In genomic region chr7:64541438-64542359, GRCh38 we compare ENCODE assay signal across 11 cellular contexts. TPM values are rescaled to one million over a fixed set of nuclear protein-coding genes. Genes with fewer than 3 reads are reported as not detected.
A peak's percentile ranks its signal among the peaks of the same experiment; 100 is the strongest.
DNase-seq lines count a peak whose midpoint lies in the region; ATAC-seq and TF ChIP-seq lines count a peak whose summit lies in the region.
"Had no signal": no experiment of that assay in that cellular context is flagged by ENCODE, and none has a peak within 500 bp of the region (broad histone marks: within the 10 kb centered on the region; RNA-seq: fewer than 3 reads in every experiment).

No MANE protein-coding gene starts in this region.

- H3K27ac Mint-ChIP-seq in T-helper 17 cell: peak overlapping the region; percentile 65
- H3K27ac Mint-ChIP-seq in stimulated activated effector memory CD8-positive, alpha-beta T cell treated with anti-CD3 and anti-CD28 coated beads, Interleukin-12 subunit alpha, Interleukin-12 subunit beta, amount 100 ng/mL, for 72 hours: peak overlapping the region; percentile 70

- H2BK5ac ChIP-seq in neuronal stem cell (ENCODE audit: low read length): no peak overlapping the region

- no peaks in the 10 kb centered on the region for H3K27me3 ChIP-seq in neuronal stem cell (ENCODE audit: control insufficient read depth in 3 of 3, insufficient read depth in 3 of 3, low read depth in 1 of 3, low read length in 3 of 3)

- no peak overlapping the region for H3K18ac ChIP-seq in neuronal stem cell (ENCODE audit: low read length)

- TF ChIP-seq CTCF in fibroblast of villous mesenchyme (IDR thresholded peaks at IDR 0.05; ENCODE audit: insufficient read depth, low read depth, low read length) (no peak), GM13977 (IDR thresholded peaks at IDR 0.05; ENCODE audit: extremely low read depth, insufficient read depth, missing control alignments) (no peak)

- peaks cover 3 to 98% of the 10 kb centered on the region in 2 donors for H3K36me3 ChIP-seq in neuronal stem cell (replicated peaks in 1 of 2; ENCODE audit: control insufficient read depth in 2 of 2, insufficient read depth in 2 of 2, low read length in 2 of 2)

- no peak overlapping the region for H2BK12ac ChIP-seq in neuronal stem cell (ENCODE audit: low read length)

- H2AFZ ChIP-seq in neuronal stem cell (ENCODE audit: low read length): no peak overlapping the region

- peaks cover 7% of the 10 kb centered on the region for H3K4me1 Mint-ChIP-seq in T-helper 17 cell
- H3K4me1 Mint-ChIP-seq in stimulated activated effector memory CD8-positive, alpha-beta T cell treated with anti-CD3 and anti-CD28 coated beads, Interleukin-12 subunit alpha, Interleukin-12 subunit beta, amount 100 ng/mL, for 72 hours: peaks cover 12% of the 10 kb centered on the region

- H4K8ac ChIP-seq in neuronal stem cell (ENCODE audit: low read depth, low read length): no peak overlapping the region

- H3K4ac ChIP-seq in neuronal stem cell (ENCODE audit: low read length): no peak overlapping the region

- H3K9me3 Mint-ChIP-seq in stimulated activated effector memory CD8-positive, alpha-beta T cell treated with anti-CD3 and anti-CD28 coated beads, Interleukin-12 subunit alpha, Interleukin-12 subunit beta, amount 100 ng/mL, for 72 hours: no peaks in the 10 kb centered on the region

- DNase-seq in T-helper 17 cell (no peak), fibroblast of villous mesenchyme (ENCODE audit: low read depth) (peak; percentile 89), DMS79 (lab: John Stamatoyannopoulos, UW) (no peak), activated gamma-delta T cell (lab: John Stamatoyannopoulos, UW) (no peak), GM13977 (ENCODE audit: low spot score) (no peak), neuronal stem cell (ENCODE audit: low spot score) (no peak)
- no peak for DNase-seq in stimulated activated effector memory CD8-positive, alpha-beta T cell treated with anti-CD3 and anti-CD28 coated beads, Interleukin-12 subunit alpha, Interleukin-12 subunit beta, amount 100 ng/mL, for 72 hours (ENCODE audit: low spot score in 2 of 2)
- DNase-seq: activated naive CD4-positive, alpha-beta T cell; hypothalamus; posterior cingulate gyrus had no signal

- H3K23ac ChIP-seq in neuronal stem cell (ENCODE audit: low read depth, low read length, poor library complexity): no peak overlapping the region

- H3K9me3 ChIP-seq in T-helper 17 cell (ENCODE audit: control insufficient read depth, low read length, poor library complexity, severe bottlenecking) (peaks cover 7% of the 10 kb centered on the region), neuronal stem cell (replicated peaks in 1 of 2; ENCODE audit: control insufficient read depth in 2 of 2, insufficient read depth in 1 of 2, low read depth in 1 of 2, low read length in 2 of 2) (peaks cover 12 to 75% of the 10 kb centered on the region in 2 donors)

- no peak overlapping the region for H3K4me3 ChIP-seq in fibroblast of villous mesenchyme (ENCODE audit: low read depth, low read length)
- no peak overlapping the region for H3K4me3 ChIP-seq in neuronal stem cell (ENCODE audit: low read length in 2 of 2)

- no peak overlapping the region for H3K27ac ChIP-seq in neuronal stem cell (replicated peaks; ENCODE audit: low read length)

- H3K4me1 ChIP-seq in neuronal stem cell (ENCODE audit: control insufficient read depth in 2 of 2, insufficient read depth in 1 of 2, low read depth in 1 of 2, low read length in 2 of 2): no peaks in the 10 kb centered on the region

- H3K27me3 Mint-ChIP-seq in T-helper 17 cell: no peaks in the 10 kb centered on the region

- no peak overlapping the region for H3K4me2 ChIP-seq in neuronal stem cell (ENCODE audit: insufficient read depth, low read length, poor library complexity, severe bottlenecking)

- no CpG with 5 or more reads among the region's 5 CpGs for WGBS in neuronal stem cell (ENCODE audit: extremely low coverage in 2 of 2, insufficient read length in 2 of 2, insufficient replicate concordance in 1 of 2), 2 donors

- no peak overlapping the region for H2BK120ac ChIP-seq in neuronal stem cell (ENCODE audit: low read depth, low read length)

- H3K36me3 Mint-ChIP-seq in T-helper 17 cell (ENCODE audit: low read depth): peaks cover 3% of the 10 kb centered on the region
- H3K36me3 Mint-ChIP-seq in stimulated activated effector memory CD8-positive, alpha-beta T cell treated with anti-CD3 and anti-CD28 coated beads, Interleukin-12 subunit alpha, Interleukin-12 subunit beta, amount 100 ng/mL, for 72 hours: peaks cover 86% of the 10 kb centered on the region

- in situ Hi-C loops in GM13977 (cut with MboI; ENCODE audit: low pct_unique_long_range_greater_than_20kb, low sequenced_read_pairs, unreplicated experiment): no loop called here

- ATAC-seq in HG02884 (IDR thresholded peaks at IDR 0.05; ENCODE audit: unreplicated experiment): peak; percentile 56
- peak; percentile 61 for ATAC-seq in T-helper 17 cell
- ATAC-seq in stimulated activated effector memory CD8-positive, alpha-beta T cell treated with anti-CD3 and anti-CD28 coated beads, Interleukin-12 subunit alpha, Interleukin-12 subunit beta, amount 100 ng/mL, for 72 hours: peak; percentile 89

- no peak overlapping the region for H3K14ac ChIP-seq in neuronal stem cell (ENCODE audit: low read length)

- H2AK5ac ChIP-seq in neuronal stem cell (ENCODE audit: low read depth, low read length): no peak overlapping the region

- peak overlapping the region; percentile 33 for H3K4me3 Mint-ChIP-seq in T-helper 17 cell
- H3K4me3 Mint-ChIP-seq in stimulated activated effector memory CD8-positive, alpha-beta T cell treated with anti-CD3 and anti-CD28 coated beads, Interleukin-12 subunit alpha, Interleukin-12 subunit beta, amount 100 ng/mL, for 72 hours: no peak overlapping the region

- H3K9ac ChIP-seq in neuronal stem cell (ENCODE audit: low read depth, low read length, poor library complexity): no peak overlapping the region

- H2BK15ac ChIP-seq in neuronal stem cell (ENCODE audit: low read length): no peak overlapping the region

- H4K91ac ChIP-seq in neuronal stem cell (ENCODE audit: low read depth, low read length, poor library complexity): no peak overlapping the region

- H3K79me1 ChIP-seq in neuronal stem cell (ENCODE audit: low read depth, low read length): peaks cover 3% of the 10 kb centered on the region

RNA-seq across cellular contexts. Expression of gene ZNF680, which starts 21.2 kb away (rescaled TPM):
- total RNA-seq in T-helper 17 cell (1 to 10 TPM; 8.3 to 9.0 TPM), fibroblast of villous mesenchyme (5.8 and 13.8 TPM in 2 replicates)
- 6.4 TPM for polyA plus RNA-seq in neuronal stem cell (2013, experiment 1 of 2)
- 6.7 TPM for polyA plus RNA-seq in neuronal stem cell (2013, experiment 2 of 2)
